In the genomic region with DNA sequence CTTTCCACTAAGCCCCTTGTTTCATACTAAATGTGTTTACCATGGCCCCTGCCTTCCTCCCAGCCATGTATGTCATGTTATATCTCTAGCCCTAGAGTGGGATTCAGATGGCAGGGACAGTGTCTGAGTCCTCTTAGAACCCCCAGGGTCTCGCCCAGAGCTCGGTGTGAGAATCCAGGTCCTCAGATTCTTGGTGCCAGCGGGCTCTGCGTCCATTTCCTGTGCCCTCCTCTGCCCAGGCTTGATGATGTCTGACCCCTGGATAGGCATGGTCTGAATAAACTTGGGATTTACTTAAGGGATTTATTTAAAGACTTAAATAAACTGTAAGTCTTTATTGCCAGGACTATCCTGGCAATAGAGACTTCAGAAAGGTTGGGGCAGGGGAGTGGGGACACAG, we compare ENCODE assay signal across 36 cellular contexts. TPM values are rescaled to one million over a fixed set of nuclear protein-coding genes. Genes with fewer than 3 reads are reported as not detected.
"Had no signal": no experiment of that assay in that cellular context is flagged by ENCODE, and none has a peak within 500 bp of the region (broad histone marks: within the 10 kb centered on the region; RNA-seq: fewer than 3 reads in every experiment).

No MANE protein-coding gene starts in this region.

- H3K9me3 ChIP-seq: adrenal gland, body of pancreas, colonic mucosa, esophagus squamous epithelium, gastroesophageal sphincter had no signal

- H3K4me1 Mint-ChIP-seq: activated B cell treated with CpG ODN at 0.5 μM for 24 hours had no signal

- H3K4me3 ChIP-seq: adrenal gland, body of pancreas, colonic mucosa, esophagus squamous epithelium, gastroesophageal sphincter had no signal

- H3K27me3 ChIP-seq: body of pancreas, colonic mucosa had no signal

- H3K27ac ChIP-seq: adrenal gland, body of pancreas, colonic mucosa, epithelial cell of prostate, esophagus squamous epithelium, gastroesophageal sphincter, WERI-Rb-1 had no signal

- DNase-seq: activated B cell treated with CpG ODN at 0.5 μM for 24 hours; activated CD4-positive, alpha-beta memory T cell treated with anti-CD3 and anti-CD28 coated beads for 36 hours; activated CD4-positive, alpha-beta T cell treated with anti-CD3 and anti-CD28 coated beads for 48 hours; activated CD8-positive, alpha-beta memory T cell treated with anti-CD3 and anti-CD28 coated beads, Interleukin-2, amount 50 U/mL, for 48 hours; activated gamma-delta T cell treated with Interleukin-2 at 50 U/mL for 16 hours; activated naive CD4-positive, alpha-beta T cell treated with Interleukin-2 at 50 U/mL for 16 hours; activated naive CD8-positive, alpha-beta T cell treated with anti-CD3 and anti-CD28 coated beads for 36 hours; activated naive CD8-positive, alpha-beta T cell treated with anti-CD3 and anti-CD28 coated beads, Interleukin-2, amount 50 U/mL, for 24 hours; activated T-cell treated with anti-CD3 and anti-CD28 coated beads for 4 hours; activated T-cell treated with anti-CD3 and anti-CD28 coated beads, Interleukin-2, amount 50 U/mL, for 72 hours; adrenal gland; amygdala; body of pancreas; central memory CD4-positive, alpha-beta T cell; cerebellar nuclear complex; colonic mucosa; effector CD8-positive, alpha-beta T cell; esophagus squamous epithelium; foreskin melanocyte; T-helper 1 cell; T-helper 17 cell; T1000; WERI-Rb-1 had no signal

- H3K4me3 Mint-ChIP-seq: activated B cell treated with CpG ODN at 0.5 μM for 24 hours; activated CD4-positive, alpha-beta memory T cell treated with anti-CD3 and anti-CD28 coated beads for 36 hours; activated naive CD4-positive, alpha-beta T cell treated with anti-CD3 and anti-CD28 coated beads, Interleukin-2, amount 50 U/mL, for 24 hours; activated naive CD8-positive, alpha-beta T cell treated with anti-CD3 and anti-CD28 coated beads for 36 hours; activated naive CD8-positive, alpha-beta T cell treated with anti-CD3 and anti-CD28 coated beads, Interleukin-2, amount 50 U/mL, for 24 hours; activated T-cell treated with anti-CD3 and anti-CD28 coated beads, Interleukin-2, amount 50 U/mL, for 24 hours; activated T-cell treated with anti-CD3 and anti-CD28 coated beads, Interleukin-2, amount 50 U/mL, for 72 hours; T-helper 17 cell; T-helper 2 cell treated with Interferon-gamma antibody and Interleukin-4, amounts not matched to agents 5 μg/mL and 100 μg/mL, for 36 hours had no signal

- H3K9me3 Mint-ChIP-seq: activated B cell treated with CpG ODN at 0.5 μM for 24 hours; activated CD4-positive, alpha-beta memory T cell treated with anti-CD3 and anti-CD28 coated beads for 36 hours; activated naive CD4-positive, alpha-beta T cell treated with anti-CD3 and anti-CD28 coated beads, Interleukin-2, amount 50 U/mL, for 24 hours; activated naive CD8-positive, alpha-beta T cell treated with anti-CD3 and anti-CD28 coated beads for 36 hours; activated naive CD8-positive, alpha-beta T cell treated with anti-CD3 and anti-CD28 coated beads, Interleukin-2, amount 50 U/mL, for 24 hours; activated T-cell treated with anti-CD3 and anti-CD28 coated beads, Interleukin-2, amount 50 U/mL, for 24 hours; activated T-cell treated with anti-CD3 and anti-CD28 coated beads, Interleukin-2, amount 50 U/mL, for 72 hours; T-helper 2 cell treated with Interferon-gamma antibody and Interleukin-4, amounts not matched to agents 5 μg/mL and 100 μg/mL, for 36 hours had no signal

- H3K36me3 Mint-ChIP-seq: activated CD4-positive, alpha-beta memory T cell treated with anti-CD3 and anti-CD28 coated beads for 36 hours; activated naive CD4-positive, alpha-beta T cell treated with anti-CD3 and anti-CD28 coated beads, Interleukin-2, amount 50 U/mL, for 24 hours; activated naive CD8-positive, alpha-beta T cell treated with anti-CD3 and anti-CD28 coated beads for 36 hours had no signal

- H3K36me3 ChIP-seq: adrenal gland, colonic mucosa, esophagus squamous epithelium, gastroesophageal sphincter, WERI-Rb-1 had no signal

- H3K4me1 ChIP-seq: adrenal gland, colonic mucosa had no signal

- ATAC-seq: activated CD4-positive, CD25-positive, alpha-beta regulatory T cell treated with anti-CD3 and anti-CD28 coated beads, Interleukin-2, amount 50 U/mL, for 24 hours; activated naive CD8-positive, alpha-beta T cell treated with anti-CD3 and anti-CD28 coated beads, Interleukin-2, amount 50 U/mL, for 24 hours; activated T-cell treated with anti-CD3 and anti-CD28 coated beads, Interleukin-2, amount 50 U/mL, for 72 hours; body of pancreas; gastroesophageal sphincter; T-helper 17 cell had no signal

- H3K27ac Mint-ChIP-seq: activated B cell treated with CpG ODN at 0.5 μM for 24 hours; activated CD4-positive, alpha-beta memory T cell treated with anti-CD3 and anti-CD28 coated beads for 36 hours; activated naive CD8-positive, alpha-beta T cell treated with anti-CD3 and anti-CD28 coated beads for 36 hours; activated naive CD8-positive, alpha-beta T cell treated with anti-CD3 and anti-CD28 coated beads, Interleukin-2, amount 50 U/mL, for 24 hours; activated T-cell treated with anti-CD3 and anti-CD28 coated beads, Interleukin-2, amount 50 U/mL, for 24 hours; activated T-cell treated with anti-CD3 and anti-CD28 coated beads, Interleukin-2, amount 50 U/mL, for 72 hours; T-helper 17 cell; T-helper 2 cell treated with Interferon-gamma antibody and Interleukin-4, amounts not matched to agents 5 μg/mL and 100 μg/mL, for 36 hours had no signal

RNA-seq across cellular contexts. Expression of a gene that starts 6.2 kb away (rescaled TPM):
- total RNA-seq: activated B cell treated with CpG ODN at 0.5 μM for 24 hours; activated CD4-positive, alpha-beta memory T cell treated with anti-CD3 and anti-CD28 coated beads for 36 hours; activated naive CD8-positive, alpha-beta T cell treated with anti-CD3 and anti-CD28 coated beads for 36 hours; activated T-cell treated with anti-CD3 and anti-CD28 coated beads, Interleukin-2, amount 50 U/mL, for 72 hours; adrenal gland; aorta; body of pancreas; esophagus squamous epithelium; gastroesophageal sphincter; glomerular endothelial cell had no signal
- polyA plus RNA-seq: esophagus had no signal

RNA-seq across cellular contexts. Expression of a gene that starts 11.3 kb away (rescaled TPM):
- total RNA-seq: activated B cell treated with CpG ODN at 0.5 μM for 24 hours, aorta, endothelial cell of umbilical vein, fibroblast of villous mesenchyme, glomerular endothelial cell had no signal
- polyA plus RNA-seq: endothelial cell of umbilical vein, fibroblast of lung had no signal

RNA-seq across cellular contexts. Expression of a gene that starts 36.3 kb away (rescaled TPM):
- total RNA-seq: activated B cell treated with CpG ODN at 0.5 μM for 24 hours; activated CD4-positive, alpha-beta memory T cell treated with anti-CD3 and anti-CD28 coated beads for 36 hours; activated naive CD8-positive, alpha-beta T cell treated with anti-CD3 and anti-CD28 coated beads for 36 hours; activated T-cell treated with anti-CD3 and anti-CD28 coated beads, Interleukin-2, amount 50 U/mL, for 72 hours; aorta; body of pancreas; dermis microvascular lymphatic vessel endothelial cell; endothelial cell of umbilical vein; gastroesophageal sphincter; T-helper 17 cell had no signal
- polyA plus RNA-seq: aorta had no signal
